20 cellular contexts compared by ENCODE assay signal in the genomic region with DNA sequence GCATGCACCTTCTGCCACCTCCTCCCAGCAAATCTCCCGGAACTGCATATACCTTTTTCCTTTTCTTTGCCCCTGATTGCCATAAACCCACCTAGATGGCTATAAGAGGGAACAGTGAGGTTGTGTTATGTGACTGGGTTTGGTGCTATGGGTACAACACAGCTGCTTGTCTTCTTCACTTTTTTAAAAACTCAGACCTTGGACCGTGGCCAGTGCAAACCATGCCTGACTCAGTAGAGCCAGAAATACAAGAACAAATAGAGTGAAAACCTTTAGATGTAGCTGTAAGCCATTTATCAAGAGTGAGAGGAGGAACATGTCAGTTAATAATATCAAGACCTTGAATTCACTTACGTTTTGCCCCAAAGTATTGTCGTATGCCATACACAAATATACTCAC.
"Had no signal": no experiment of that assay in that cellular context is flagged by ENCODE, and none has a peak within 500 bp of the region (broad histone marks: within the 10 kb centered on the region; RNA-seq: fewer than 3 reads in every experiment).

No MANE protein-coding gene starts in this region.

- H3K9me3 ChIP-seq: adrenal gland, ovary, right lobe of liver, suprapubic skin, upper lobe of left lung had no signal

- H3K27me3 Mint-ChIP-seq: stimulated activated naive CD8-positive, alpha-beta T cell treated with anti-CD3 and anti-CD28 coated beads, Interleukin-15, amount 100 ng/mL, for 72 hours had no signal

- H3K27ac ChIP-seq: adrenal gland, dorsolateral prefrontal cortex, epithelial cell of prostate, foreskin keratinocyte, ovary, right lobe of liver, suprapubic skin, upper lobe of left lung, WERI-Rb-1 had no signal

- H3K27ac Mint-ChIP-seq: activated naive CD4-positive, alpha-beta T cell treated with anti-CD3 and anti-CD28 coated beads, Interleukin-2, amount 50 U/mL, for 72 hours; natural killer cell; stimulated activated naive CD8-positive, alpha-beta T cell treated with anti-CD3 and anti-CD28 coated beads, Interleukin-15, amount 100 ng/mL, for 72 hours had no signal

- DNase-seq: activated CD4-positive, alpha-beta T cell treated with anti-CD3 and anti-CD28 coated beads for 1 hour; activated CD4-positive, alpha-beta T cell treated with anti-CD3 and anti-CD28 coated beads, Interleukin-2, amount 50 U/mL, for 4 hours; activated gamma-delta T cell treated with Interleukin-2 at 50 U/mL for 16 hours; dorsolateral prefrontal cortex; foreskin keratinocyte; hippocampal formation; left ventricle myocardium superior; natural killer cell; ovary; right lobe of liver; stimulated activated CD4-positive, alpha-beta T cell treated with anti-CD3 and anti-CD28 coated beads, Interleukin-4, amount 100 ng/mL, for 1 hour; stimulated activated naive CD8-positive, alpha-beta T cell treated with anti-CD3 and anti-CD28 coated beads, Interleukin-15, amount 100 ng/mL, for 72 hours; SW 1271; upper lobe of left lung; WERI-Rb-1 had no signal

- H3K27me3 ChIP-seq: adrenal gland, dorsolateral prefrontal cortex, foreskin keratinocyte, ovary, right lobe of liver, suprapubic skin, upper lobe of left lung had no signal

- H3K36me3 ChIP-seq: adrenal gland, ovary, right lobe of liver, suprapubic skin, upper lobe of left lung, WERI-Rb-1 had no signal

- H3K9me3 Mint-ChIP-seq: activated naive CD4-positive, alpha-beta T cell treated with anti-CD3 and anti-CD28 coated beads, Interleukin-2, amount 50 U/mL, for 72 hours; stimulated activated naive CD8-positive, alpha-beta T cell treated with anti-CD3 and anti-CD28 coated beads, Interleukin-15, amount 100 ng/mL, for 72 hours had no signal

- H3K4me3 ChIP-seq: adrenal gland, dorsolateral prefrontal cortex, ovary, right lobe of liver, smooth muscle cell, suprapubic skin, upper lobe of left lung had no signal

- H3K4me1 ChIP-seq: adrenal gland, foreskin keratinocyte, suprapubic skin had no signal

- H3K4me3 Mint-ChIP-seq: natural killer cell; stimulated activated naive CD8-positive, alpha-beta T cell treated with anti-CD3 and anti-CD28 coated beads, Interleukin-15, amount 100 ng/mL, for 72 hours had no signal

- H3K36me3 Mint-ChIP-seq: activated naive CD4-positive, alpha-beta T cell treated with anti-CD3 and anti-CD28 coated beads, Interleukin-2, amount 50 U/mL, for 72 hours; natural killer cell had no signal

- H3K4me1 Mint-ChIP-seq: natural killer cell; stimulated activated naive CD8-positive, alpha-beta T cell treated with anti-CD3 and anti-CD28 coated beads, Interleukin-15, amount 100 ng/mL, for 72 hours had no signal

- ATAC-seq: activated naive CD4-positive, alpha-beta T cell treated with anti-CD3 and anti-CD28 coated beads, Interleukin-2, amount 50 U/mL, for 72 hours; foreskin keratinocyte; left ventricle myocardium superior; natural killer cell; right lobe of liver; stimulated activated naive CD8-positive, alpha-beta T cell treated with anti-CD3 and anti-CD28 coated beads, Interleukin-15, amount 100 ng/mL, for 72 hours had no signal
